In the genomic region with DNA sequence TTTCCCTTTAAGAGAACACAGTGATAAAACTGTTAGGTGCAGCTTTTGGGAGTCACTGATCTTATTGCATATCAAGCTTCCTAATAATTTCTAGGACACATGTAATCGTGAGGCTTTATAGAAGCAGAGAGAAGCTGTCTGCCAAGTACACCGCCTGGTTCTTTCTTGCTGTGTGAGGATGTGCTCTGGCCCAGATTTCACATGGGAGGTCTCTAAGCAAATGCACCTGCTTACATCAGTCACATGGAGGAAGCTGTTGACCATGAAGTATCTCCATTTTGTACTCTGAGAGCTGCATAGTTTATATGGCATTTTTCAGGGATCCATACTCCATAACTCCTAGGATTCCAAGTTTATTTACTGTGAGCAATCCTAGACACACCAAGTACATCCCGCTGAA, we compare ENCODE assay signal across 24 cellular contexts.
"Had no signal": no experiment of that assay in that cellular context is flagged by ENCODE, and none has a peak within 500 bp of the region (broad histone marks: within the 10 kb centered on the region; RNA-seq: fewer than 3 reads in every experiment).

No MANE protein-coding gene starts in this region.

- ATAC-seq: PC-3, T-helper 17 cell had no signal

- DNase-seq: activated B cell treated with CpG ODN at 0.5 μM for 24 hours; activated CD4-positive, alpha-beta T cell treated with anti-CD3 and anti-CD28 coated beads for 1 hour; activated CD4-positive, alpha-beta T cell treated with anti-CD3 and anti-CD28 coated beads, Interleukin-2, amount 50 U/mL, for 1 hour; activated CD8-positive, alpha-beta memory T cell treated with anti-CD3 and anti-CD28 coated beads, Interleukin-2, amount 50 U/mL, for 4 hours; activated gamma-delta T cell; activated naive CD4-positive, alpha-beta T cell treated with anti-CD3 and anti-CD28 coated beads for 36 hours; activated T-cell treated with anti-CD3 and anti-CD28 coated beads, Interleukin-2, amount 50 U/mL, for 1 hour; amygdala; KG1; NCI-H1092 treated with DMSO at 0.1 percent for 48 hours; NCI-H1417 treated with DMSO at 0.1 percent for 48 hours; NCI-H187; NCI-H2081; NCI-H446; NCI-H524; PC-3; SHP77; T-helper 17 cell; T-helper 9 cell had no signal

- H3K27me3 Mint-ChIP-seq: activated naive CD8-positive, alpha-beta T cell; brain; central memory CD8-positive, alpha-beta T cell; T-helper 17 cell had no signal

- H3K4me3 Mint-ChIP-seq: activated B cell treated with CpG ODN at 0.5 μM for 24 hours; activated CD4-positive, alpha-beta memory T cell treated with anti-CD3 and anti-CD28 coated beads, Interleukin-2, amount 10 ng/mL, durations not matched to agents 7 days and 5 days; activated naive CD4-positive, alpha-beta T cell treated with anti-CD3 and anti-CD28 coated beads for 36 hours; activated naive CD8-positive, alpha-beta T cell; activated T-helper 1 cell treated with anti-CD3 and anti-CD28 coated beads, Interleukin-12 subunit alpha, Interleukin-12 subunit beta, Interleukin-2, Interleukin-4 antibody, amounts not matched to agents 30 ng/mL and 10 ng/mL and 1 ng/mL, durations not matched to agents 14 hours and 24 hours and 36 hours; brain; central memory CD8-positive, alpha-beta T cell; T-helper 17 cell had no signal

- H3K27ac Mint-ChIP-seq: activated B cell treated with CpG ODN at 0.5 μM for 24 hours; activated CD4-positive, alpha-beta memory T cell treated with anti-CD3 and anti-CD28 coated beads, Interleukin-2, amount 10 ng/mL, durations not matched to agents 7 days and 5 days; activated naive CD4-positive, alpha-beta T cell treated with anti-CD3 and anti-CD28 coated beads for 36 hours; activated naive CD8-positive, alpha-beta T cell; activated T-helper 1 cell treated with anti-CD3 and anti-CD28 coated beads, Interleukin-12 subunit alpha, Interleukin-12 subunit beta, Interleukin-2, Interleukin-4 antibody, amounts not matched to agents 30 ng/mL and 10 ng/mL and 1 ng/mL, durations not matched to agents 14 hours and 24 hours and 36 hours; T-helper 17 cell had no signal

- H3K4me1 Mint-ChIP-seq: central memory CD8-positive, alpha-beta T cell had no signal

- H3K9me3 Mint-ChIP-seq: activated CD4-positive, alpha-beta memory T cell treated with anti-CD3 and anti-CD28 coated beads, Interleukin-2, amount 10 ng/mL, durations not matched to agents 7 days and 5 days; activated naive CD4-positive, alpha-beta T cell treated with anti-CD3 and anti-CD28 coated beads for 36 hours; activated T-helper 1 cell treated with anti-CD3 and anti-CD28 coated beads, Interleukin-12 subunit alpha, Interleukin-12 subunit beta, Interleukin-2, Interleukin-4 antibody, amounts not matched to agents 30 ng/mL and 10 ng/mL and 1 ng/mL, durations not matched to agents 14 hours and 24 hours and 36 hours; central memory CD8-positive, alpha-beta T cell had no signal
